ENCODE assay signal across 1 cellular context in genomic region chr1:32372149-32372756, GRCh38.
TF ChIP-seq lines count a peak whose summit lies in the region.

No MANE protein-coding gene starts in this region.

TF ChIP-seq in SK-N-SH, 30 proteins besides CTCF, POLR2A, EP300 and RAD21 (continued from another document):
- TF ChIP-seq REST (IDR thresholded peaks at IDR 0.05; ENCODE audit: low read depth, low read length): no peak
- TF ChIP-seq TAF1 (IDR thresholded peaks at IDR 0.05; ENCODE audit: borderline replicate concordance, low read depth, low read length): no peak
- TF ChIP-seq NRF1 (IDR thresholded peaks at IDR 0.05; ENCODE audit: low read depth, low read length): no peak
- no peak for TF ChIP-seq MXI1 (IDR thresholded peaks at IDR 0.05; ENCODE audit: low read depth, low read length)
- TF ChIP-seq IRF3 (IDR thresholded peaks at IDR 0.05; ENCODE audit: low read depth, low read length): no peak
- no peak for TF ChIP-seq MAX (IDR thresholded peaks at IDR 0.05; ENCODE audit: low read depth)
- TF ChIP-seq RFX5 (IDR thresholded peaks at IDR 0.05; ENCODE audit: low read length): no peak
- no peak for TF ChIP-seq MEF2A (IDR thresholded peaks at IDR 0.05; ENCODE audit: borderline replicate concordance, low read depth)
- TF ChIP-seq PBX3 (IDR thresholded peaks at IDR 0.05): no peak
